In genomic region chr22:48432721-48433518, GRCh38 we compare ENCODE assay signal across 15 cellular contexts.
DNase-seq lines count a peak whose midpoint lies in the region; ATAC-seq and TF ChIP-seq lines count a peak whose summit lies in the region.
"Had no signal": no experiment of that assay in that cellular context is flagged by ENCODE, and none has a peak within 500 bp of the region (broad histone marks: within the 10 kb centered on the region; RNA-seq: fewer than 3 reads in every experiment).

No MANE protein-coding gene starts in this region.

- H4K20me1 ChIP-seq in neural cell (ENCODE audit: insufficient read depth), result no peaks in the 10 kb centered on the region

- no peaks in the 10 kb centered on the region for H3K9me2 ChIP-seq in neural cell (ENCODE audit: insufficient read depth, low read length)

- H3K4me1 ChIP-seq in adipocyte (ENCODE audit: control insufficient read depth, insufficient read depth, low read length), result no peaks in the 10 kb centered on the region
- no peaks in the 10 kb centered on the region for H3K4me1 ChIP-seq in upper lobe of right lung
- H3K4me1 ChIP-seq: BE2C, Caco-2, SJCRH30 had no signal

- no peak overlapping the region for H3K4me3 ChIP-seq in adipocyte (ENCODE audit: low read length)
- no peak overlapping the region for H3K4me3 ChIP-seq in neural cell (ENCODE audit: low read length)
- no peak overlapping the region for H3K4me3 ChIP-seq in upper lobe of right lung
- H3K4me3 ChIP-seq: SJCRH30 had no signal

- no peak overlapping the region for H2AFZ ChIP-seq in neural cell (ENCODE audit: low read depth, low read length)

- H3K27me3 ChIP-seq in adipocyte (replicated peaks; ENCODE audit: control insufficient read depth, insufficient read depth, low read length), result peaks cover 5% of the 10 kb centered on the region
- no peaks in the 10 kb centered on the region for H3K27me3 ChIP-seq in neural cell (ENCODE audit: insufficient read depth, low read depth, low read length)
- no peaks in the 10 kb centered on the region for H3K27me3 ChIP-seq in upper lobe of right lung
- H3K27me3 ChIP-seq: BE2C had no signal

- in situ Hi-C loops in Caki2 (cut with HindIII; ENCODE audit: low pct_unique_long_range_greater_than_20kb, low sequenced_read_pairs), result no loop called here

- no peak overlapping the region for H3K27ac ChIP-seq in neural cell (ENCODE audit: low read length)
- H3K27ac ChIP-seq in upper lobe of right lung, result no peak overlapping the region
- H3K27ac ChIP-seq: SJCRH30 had no signal

- intact Hi-C loops in upper lobe of right lung (cut with DNase I), result no loop called here

- TF ChIP-seq EP300 in neural cell (conservative IDR thresholded peaks at IDR 0.05; ENCODE audit: poor library complexity, severe bottlenecking), result no peak

- ATAC-seq in upper lobe of right lung, result no peak

- no peak for TF ChIP-seq CTCF in neural cell (IDR thresholded peaks at IDR 0.05; ENCODE audit: poor library complexity, severe bottlenecking)
- TF ChIP-seq CTCF in upper lobe of right lung (IDR thresholded peaks at IDR 0.05), result no peak

- H3K4me2 ChIP-seq in neural cell (ENCODE audit: low read length), result no peak overlapping the region

- H3K36me3 ChIP-seq in adipocyte (ENCODE audit: control insufficient read depth, insufficient read depth, low read length, severe bottlenecking) (no peaks in the 10 kb centered on the region), neural cell (ENCODE audit: insufficient read depth, low read length) (no peaks in the 10 kb centered on the region), upper lobe of right lung (no peaks in the 10 kb centered on the region)
- H3K36me3 ChIP-seq: BE2C, SJCRH30 had no signal

- no peaks in the 10 kb centered on the region for H3F3A ChIP-seq in neural cell (ENCODE audit: insufficient read depth, low read length, poor library complexity, severe bottlenecking)

- TF ChIP-seq RAD21 in neural cell (conservative IDR thresholded peaks at IDR 0.05), result no peak

- no peaks in the 10 kb centered on the region for H3K79me2 ChIP-seq in neural cell (replicated peaks; ENCODE audit: insufficient read depth, low read length)

- H3K9me3 ChIP-seq in adipocyte (ENCODE audit: control insufficient read depth, low read length) (no peaks in the 10 kb centered on the region), neural cell (ENCODE audit: low read length) (no peaks in the 10 kb centered on the region), upper lobe of right lung (no peaks in the 10 kb centered on the region)
- H3K9me3 ChIP-seq: Caco-2, SJCRH30 had no signal

- peak; percentile 27 for DNase-seq in Caki2 (ENCODE audit: low read depth)
- DNase-seq in adipocyte (ENCODE audit: low read depth), result peak; percentile 0
- peak; percentile 38 for DNase-seq in upper lobe of right lung
- no peak for DNase-seq in effector CD8-positive, alpha-beta T cell (lab: John Stamatoyannopoulos, UW)
- DNase-seq in NCI-H1694 treated with DMSO at 0.1 percent for 48 hours (lab: John Stamatoyannopoulos, UW), result no peak
- DNase-seq in pons (ENCODE audit: low spot score), result no peak
- DNase-seq: BE2C; Caco-2; CD4-positive, alpha-beta T cell; NCI-H1417; NCI-H187 treated with DMSO at 0.1 percent for 48 hours; NCI-H226; NCI-H524 treated with DMSO at 0.1 percent for 48 hours; SJCRH30 had no signal

- H3K9ac ChIP-seq in adipocyte (ENCODE audit: low read length) (no peak overlapping the region), neural cell (ENCODE audit: low read length) (no peak overlapping the region)

TF ChIP-seq in neural cell, 6 proteins besides CTCF, POLR2A, EP300 and RAD21:
- TF ChIP-seq, protein P1, sequence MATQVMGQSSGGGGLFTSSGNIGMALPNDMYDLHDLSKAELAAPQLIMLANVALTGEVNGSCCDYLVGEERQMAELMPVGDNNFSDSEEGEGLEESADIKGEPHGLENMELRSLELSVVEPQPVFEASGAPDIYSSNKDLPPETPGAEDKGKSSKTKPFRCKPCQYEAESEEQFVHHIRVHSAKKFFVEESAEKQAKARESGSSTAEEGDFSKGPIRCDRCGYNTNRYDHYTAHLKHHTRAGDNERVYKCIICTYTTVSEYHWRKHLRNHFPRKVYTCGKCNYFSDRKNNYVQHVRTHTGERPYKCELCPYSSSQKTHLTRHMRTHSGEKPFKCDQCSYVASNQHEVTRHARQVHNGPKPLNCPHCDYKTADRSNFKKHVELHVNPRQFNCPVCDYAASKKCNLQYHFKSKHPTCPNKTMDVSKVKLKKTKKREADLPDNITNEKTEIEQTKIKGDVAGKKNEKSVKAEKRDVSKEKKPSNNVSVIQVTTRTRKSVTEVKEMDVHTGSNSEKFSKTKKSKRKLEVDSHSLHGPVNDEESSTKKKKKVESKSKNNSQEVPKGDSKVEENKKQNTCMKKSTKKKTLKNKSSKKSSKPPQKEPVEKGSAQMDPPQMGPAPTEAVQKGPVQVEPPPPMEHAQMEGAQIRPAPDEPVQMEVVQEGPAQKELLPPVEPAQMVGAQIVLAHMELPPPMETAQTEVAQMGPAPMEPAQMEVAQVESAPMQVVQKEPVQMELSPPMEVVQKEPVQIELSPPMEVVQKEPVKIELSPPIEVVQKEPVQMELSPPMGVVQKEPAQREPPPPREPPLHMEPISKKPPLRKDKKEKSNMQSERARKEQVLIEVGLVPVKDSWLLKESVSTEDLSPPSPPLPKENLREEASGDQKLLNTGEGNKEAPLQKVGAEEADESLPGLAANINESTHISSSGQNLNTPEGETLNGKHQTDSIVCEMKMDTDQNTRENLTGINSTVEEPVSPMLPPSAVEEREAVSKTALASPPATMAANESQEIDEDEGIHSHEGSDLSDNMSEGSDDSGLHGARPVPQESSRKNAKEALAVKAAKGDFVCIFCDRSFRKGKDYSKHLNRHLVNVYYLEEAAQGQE (IDR thresholded peaks at IDR 0.05; ENCODE audit: borderline replicate concordance), result no peak
- TF ChIP-seq POLR2AphosphoS5 (IDR thresholded peaks at IDR 0.05), result peak; percentile 33

Comparison
In these comparisons a context has a peak if more than half of its experiments do, and no peak if none do; other contexts are left out.
1. DNase-seq: peak in Caki2 (single experiment), adipocyte (single experiment) and upper lobe of right lung (single experiment); none in effector CD8-positive, alpha-beta T cell (single experiment), NCI-H1694 treated with DMSO at 0.1 percent for 48 hours (single experiment) and pons (single experiment).